In genomic region chr14:78764240-78764639, GRCh38 we compare ENCODE assay signal across 12 cellular contexts.
DNase-seq lines count a peak whose midpoint lies in the region; ATAC-seq and TF ChIP-seq lines count a peak whose summit lies in the region.
"Had no signal": no experiment of that assay in that cellular context is flagged by ENCODE, and none has a peak within 500 bp of the region (broad histone marks: within the 10 kb centered on the region; RNA-seq: fewer than 3 reads in every experiment).

No MANE protein-coding gene starts in this region.

- H3K9me3 ChIP-seq in HUES64 (ENCODE audit: insufficient read depth, low read depth, low read length), result no peaks in the 10 kb centered on the region
- no peaks in the 10 kb centered on the region for H3K9me3 ChIP-seq in vagina
- H3K9me3 ChIP-seq: thyroid gland had no signal

- no peak for TF ChIP-seq CTCF in astrocyte of the spinal cord (IDR thresholded peaks at IDR 0.05; ENCODE audit: low read depth, low read length)
- TF ChIP-seq CTCF in vagina (IDR thresholded peaks at IDR 0.05), result no peak

- in situ Hi-C loops in astrocyte of the spinal cord (cut with HindIII; ENCODE audit: low sequenced_read_pairs), result no loop called here

- DNase-seq in AG20443 (ENCODE audit: low spot score) (peak; percentile 27), astrocyte of the spinal cord (ENCODE audit: low read depth, low spot score) (peak; percentile 64), iPS-NIHi7 (ENCODE audit: extremely low spot score) (peak; percentile 46), vagina (ENCODE audit: extremely low spot score in 2 of 2) (no peak), NCI-H1694 treated with DMSO at 0.1 percent for 48 hours (lab: John Stamatoyannopoulos, UW) (no peak)
- DNase-seq: DMS153, NCI-H1930, occipital lobe, thyroid gland had no signal

- WGBS in HUES64, result 52% methylated on average over 5 of the region's 5 CpGs

- ATAC-seq in HG03457 (IDR thresholded peaks at IDR 0.05; ENCODE audit: unreplicated experiment) (no peak), HG03378 (IDR thresholded peaks at IDR 0.05; ENCODE audit: unreplicated experiment) (no peak)

- TF ChIP-seq POLR2A in vagina (IDR thresholded peaks at IDR 0.05), result no peak

- H3K4me3 ChIP-seq in HUES64 (ENCODE audit: low read length) (no peak overlapping the region), astrocyte of the spinal cord (ENCODE audit: low read depth, low read length) (no peak overlapping the region), vagina (no peak overlapping the region)
- H3K4me3 ChIP-seq: thyroid gland had no signal

- intact Hi-C loops in vagina (cut with DNase I), result no loop called here

- no peak overlapping the region for H3K9ac ChIP-seq in HUES64 (ENCODE audit: low read depth, low read length)

- H3K27ac ChIP-seq in HUES64 (ENCODE audit: low read depth, low read length) (peak overlapping the region; percentile 60), vagina (no peak overlapping the region)
- H3K27ac ChIP-seq: thyroid gland had no signal

- H3K36me3 ChIP-seq in HUES64 (ENCODE audit: insufficient read depth, low read length) (no peaks in the 10 kb centered on the region), vagina (no peaks in the 10 kb centered on the region)
- H3K36me3 ChIP-seq: thyroid gland had no signal

- H3K27me3 ChIP-seq in HUES64 (ENCODE audit: insufficient read depth, low read length) (no peaks in the 10 kb centered on the region), vagina (no peaks in the 10 kb centered on the region)
- H3K27me3 ChIP-seq: thyroid gland had no signal

- H3K4me1 ChIP-seq in HUES64 (ENCODE audit: insufficient read depth, low read length), result peaks cover 25% of the 10 kb centered on the region
- H3K4me1 ChIP-seq in vagina, result no peaks in the 10 kb centered on the region
- H3K4me1 ChIP-seq: thyroid gland had no signal

Comparison
In these comparisons a context has a peak if more than half of its experiments do, and no peak if none do; other contexts are left out.
1. DNase-seq: peak in AG20443 (single experiment), astrocyte of the spinal cord (single experiment) and iPS-NIHi7 (single experiment); none in vagina (0 of 2) and NCI-H1694 treated with DMSO at 0.1 percent for 48 hours (single experiment).